33 cellular contexts compared by ENCODE assay signal in the genomic region with DNA sequence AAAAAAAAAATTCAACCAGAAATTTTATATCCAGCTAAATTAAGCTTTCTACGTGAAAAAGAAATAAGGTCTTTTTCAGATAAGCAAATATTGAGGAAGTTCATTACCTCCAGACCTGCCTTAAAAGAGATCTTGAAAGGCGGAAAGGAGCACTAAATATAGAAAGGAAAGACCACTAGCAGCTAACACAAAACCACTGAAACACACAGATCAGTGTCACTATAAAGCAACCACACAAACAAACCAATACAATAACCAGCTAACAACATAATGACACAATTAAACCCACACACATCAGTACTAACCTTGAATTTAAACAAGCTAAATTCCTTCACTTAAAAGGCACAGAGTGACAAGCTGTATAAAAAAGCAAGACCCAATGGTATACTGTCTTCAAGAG.
"Had no signal": no experiment of that assay in that cellular context is flagged by ENCODE, and none has a peak within 500 bp of the region (broad histone marks: within the 10 kb centered on the region; RNA-seq: fewer than 3 reads in every experiment).

No MANE protein-coding gene starts in this region.

- H3K27ac ChIP-seq: adrenal gland, ascending aorta, cardiac muscle cell, colonic mucosa, WERI-Rb-1 had no signal

- DNase-seq: activated CD4-positive, alpha-beta memory T cell treated with anti-CD3 and anti-CD28 coated beads for 36 hours; activated CD4-positive, alpha-beta T cell treated with anti-CD3 and anti-CD28 coated beads for 4 hours; activated CD4-positive, alpha-beta T cell treated with anti-CD3 and anti-CD28 coated beads, Interleukin-2, amount 10 ng/mL, durations not matched to agents 24 days and 14 days; activated CD4-positive, alpha-beta T cell treated with anti-CD3 and anti-CD28 coated beads, Interleukin-2, amount 50 U/mL, for 1 hour; activated CD4-positive, alpha-beta T cell treated with anti-CD3 and anti-CD28 coated beads, Interleukin-2, amount 50 U/mL, for 4 hours; activated CD4-positive, CD25-positive, alpha-beta regulatory T cell; activated CD8-positive, alpha-beta memory T cell treated with anti-CD3 and anti-CD28 coated beads, Interleukin-2, amount 50 U/mL, for 4 hours; activated CD8-positive, alpha-beta T cell treated with anti-CD3 and anti-CD28 coated beads for 36 hours; activated effector memory CD4-positive, alpha-beta T cell treated with anti-CD3 and anti-CD28 coated beads, Interleukin-2, amount 50 U/mL, for 16 hours; activated gamma-delta T cell treated with Interleukin-2 at 50 U/mL for 16 hours; activated naive CD4-positive, alpha-beta T cell; activated naive CD4-positive, alpha-beta T cell treated with anti-CD3 and anti-CD28 coated beads for 36 hours; activated naive CD4-positive, alpha-beta T cell treated with anti-CD3 and anti-CD28 coated beads, Interleukin-2, amount 50 U/mL, for 16 hours; activated naive CD8-positive, alpha-beta T cell treated with anti-CD3 and anti-CD28 coated beads for 36 hours; activated T-cell treated with anti-CD3 and anti-CD28 coated beads for 4 hours; activated T-cell treated with anti-CD3 and anti-CD28 coated beads, Interleukin-2, amount 50 U/mL, for 1 hour; activated T-cell treated with anti-CD3 and anti-CD28 coated beads, Interleukin-2, amount 50 U/mL, for 4 hours; activated T-cell treated with anti-CD3 and anti-CD28 coated beads, Interleukin-2, amount 50 U/mL, for 72 hours; adrenal gland; amniotic stem cell; anterior cingulate cortex; caudate nucleus; cerebellar nuclear complex; colonic mucosa; T-helper 2 cell; T-helper 9 cell; WERI-Rb-1 had no signal

- H3K27me3 ChIP-seq: adrenal gland, ascending aorta, cardiac muscle cell, colonic mucosa had no signal

- H3K4me1 ChIP-seq: adrenal gland, ascending aorta, colonic mucosa had no signal

- H3K4me3 ChIP-seq: adrenal gland, ascending aorta, cardiac muscle cell, colonic mucosa had no signal

- H3K36me3 ChIP-seq: adrenal gland, ascending aorta, cardiac muscle cell, colonic mucosa, WERI-Rb-1 had no signal

- H3K9me3 ChIP-seq: adrenal gland, colonic mucosa had no signal

- ATAC-seq: activated CD4-positive, CD25-positive, alpha-beta regulatory T cell treated with anti-CD3 and anti-CD28 coated beads, Interleukin-2, amount 50 U/mL, for 24 hours; activated CD8-positive, alpha-beta T cell treated with anti-CD3 and anti-CD28 coated beads for 36 hours; activated naive CD4-positive, alpha-beta T cell treated with anti-CD3 and anti-CD28 coated beads, Interleukin-2, amount 50 U/mL, for 72 hours; activated T-cell treated with anti-CD3 and anti-CD28 coated beads, Interleukin-2, amount 50 U/mL, for 4 hours; activated T-cell treated with anti-CD3 and anti-CD28 coated beads, Interleukin-2, amount 50 U/mL, for 72 hours; activated T-helper 17 cell treated with anti-CD3 and anti-CD28 coated beads, Interleukin-2, amount 50 U/mL, for 72 hours; WTC11 had no signal
